9 cellular contexts compared by ENCODE assay signal in the genomic region with DNA sequence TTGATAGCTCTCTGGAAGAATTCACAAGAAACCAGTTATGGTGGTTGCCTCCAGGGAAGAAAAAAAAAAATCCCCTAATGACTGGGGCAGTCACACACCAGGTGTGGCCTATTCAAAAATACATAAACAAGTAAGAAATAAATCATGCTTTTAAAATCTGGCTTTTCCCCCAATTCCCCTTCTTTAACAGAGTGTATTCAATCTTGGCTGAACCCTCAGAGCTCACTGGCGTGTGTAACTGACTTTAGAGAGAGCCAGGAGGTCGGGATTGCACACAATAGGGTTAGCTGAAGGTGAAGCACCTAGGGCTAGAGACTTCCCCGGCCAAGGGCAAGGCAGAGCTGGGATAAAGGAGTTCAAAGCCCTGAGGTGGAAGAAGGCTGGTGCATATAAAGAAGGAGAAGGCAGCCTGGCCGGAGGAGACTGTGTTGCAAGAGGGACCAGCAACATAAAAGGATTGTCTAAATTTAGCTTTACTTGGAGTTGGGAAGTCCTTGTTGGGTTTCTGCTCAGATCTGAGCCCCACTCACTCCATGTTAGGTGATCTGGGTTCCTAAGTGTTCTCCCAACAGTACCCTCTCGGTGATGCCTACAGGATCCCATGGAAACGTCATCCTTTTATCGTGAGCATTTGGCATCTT. TPM values are rescaled to one million over a fixed set of nuclear protein-coding genes. Genes with fewer than 3 reads are reported as not detected.
A peak's percentile ranks its signal among the peaks of the same experiment; 100 is the strongest.
DNase-seq lines count a peak whose midpoint lies in the region; ATAC-seq lines count a peak whose summit lies in the region.
"Had no signal": no experiment of that assay in that cellular context is flagged by ENCODE, and none has a peak within 500 bp of the region (broad histone marks: within the 10 kb centered on the region; RNA-seq: fewer than 3 reads in every experiment).

No MANE protein-coding gene starts in this region.

- peaks cover 36 to 97% (median 81%) of the 10 kb centered on the region in 4 donors for H3K4me1 Mint-ChIP-seq in CD4-positive, CD25-positive, alpha-beta regulatory T cell
- peaks cover 53% of the 10 kb centered on the region for H3K4me1 Mint-ChIP-seq in memory B cell

- no peaks in the 10 kb centered on the region for H3K27me3 ChIP-seq in CD4-positive, CD25-positive, alpha-beta regulatory T cell (ENCODE audit: control insufficient read depth, insufficient read depth, low read length)
- H3K27me3 ChIP-seq: adrenal gland had no signal

- no peak for DNase-seq in CD4-positive, CD25-positive, alpha-beta regulatory T cell
- peak; percentile 58 for DNase-seq in NAMALWA (ENCODE audit: low spot score)
- peak; percentile 54 to 72 for DNase-seq in memory B cell (ENCODE audit: low spot score in 2 of 2)
- no peak for DNase-seq in MV-4-11 (lab: John Stamatoyannopoulos, UW)
- DNase-seq in NCI-H1092 (lab: John Stamatoyannopoulos, UW): no peak
- DNase-seq in NCI-H226: no peak

- no peaks in the 10 kb centered on the region for H3K27me3 Mint-ChIP-seq in CD4-positive, CD25-positive, alpha-beta regulatory T cell
- H3K27me3 Mint-ChIP-seq in memory B cell: no peaks in the 10 kb centered on the region

- H3K9me3 Mint-ChIP-seq in CD4-positive, CD25-positive, alpha-beta regulatory T cell: peaks cover 0 to 3% (median 0%) of the 10 kb centered on the region in 7 donors
- no peaks in the 10 kb centered on the region for H3K9me3 Mint-ChIP-seq in memory B cell

- peak overlapping the region; percentile 65 for H3K27ac ChIP-seq in CD4-positive, CD25-positive, alpha-beta regulatory T cell (ENCODE audit: insufficient read depth, low read length, poor library complexity, severe bottlenecking)
- H3K27ac ChIP-seq: adrenal gland had no signal

- H3K27ac Mint-ChIP-seq in CD4-positive, CD25-positive, alpha-beta regulatory T cell: peak overlapping the region; percentile 80 to 93 (median 89)
- H3K27ac Mint-ChIP-seq in memory B cell: peak overlapping the region; percentile 99

- H3K36me3 Mint-ChIP-seq in CD4-positive, CD25-positive, alpha-beta regulatory T cell: peaks cover 24% of the 10 kb centered on the region
- peaks cover 8% of the 10 kb centered on the region for H3K36me3 Mint-ChIP-seq in memory B cell

- peak; percentile 44 to 50 for ATAC-seq in CD4-positive, CD25-positive, alpha-beta regulatory T cell (ENCODE audit: low read depth in 2 of 2)
- ATAC-seq in GM19438 (IDR thresholded peaks at IDR 0.05; ENCODE audit: low read depth, unreplicated experiment): peak; percentile 47
- peak; percentile 78 for ATAC-seq in memory B cell (ENCODE audit: low read depth)
- no peak for ATAC-seq in HG02973 (IDR thresholded peaks at IDR 0.05; ENCODE audit: unreplicated experiment)

- peak overlapping the region; percentile 72 to 80 (median 78) for H3K4me3 Mint-ChIP-seq in CD4-positive, CD25-positive, alpha-beta regulatory T cell
- H3K4me3 Mint-ChIP-seq in memory B cell: peak overlapping the region; percentile 79

- peaks cover 17% of the 10 kb centered on the region for H3K36me3 ChIP-seq in CD4-positive, CD25-positive, alpha-beta regulatory T cell (ENCODE audit: control insufficient read depth, insufficient read depth, low read length)
- H3K36me3 ChIP-seq: adrenal gland had no signal

- peak overlapping the region; percentile 66 for H3K4me3 ChIP-seq in CD4-positive, CD25-positive, alpha-beta regulatory T cell (ENCODE audit: low read depth, low read length)
- H3K4me3 ChIP-seq: adrenal gland had no signal

- H3K9me3 ChIP-seq in CD4-positive, CD25-positive, alpha-beta regulatory T cell (ENCODE audit: control insufficient read depth in 2 of 2, low read length in 2 of 2): no peaks in the 10 kb centered on the region
- H3K9me3 ChIP-seq: adrenal gland had no signal

- peaks cover 92% of the 10 kb centered on the region for H3K4me1 ChIP-seq in CD4-positive, CD25-positive, alpha-beta regulatory T cell (ENCODE audit: control insufficient read depth, insufficient read depth, low read length, poor library complexity, severe bottlenecking)

RNA-seq across cellular contexts. Expression of a gene that starts 19.7 kb away (rescaled TPM):
- 253 TPM for total RNA-seq in CD4-positive, CD25-positive, alpha-beta regulatory T cell
- polyA plus RNA-seq in CD4-positive, CD25-positive, alpha-beta regulatory T cell: 100 to 1,000 TPM; 147 to 218 (median 188) TPM

RNA-seq across cellular contexts. Expression of a gene that starts 30.4 kb away (rescaled TPM):
- total RNA-seq in CD4-positive, CD25-positive, alpha-beta regulatory T cell: 29.9 TPM
- polyA plus RNA-seq in CD4-positive, CD25-positive, alpha-beta regulatory T cell: 1 to 10 TPM; 2.8 to 4.5 (median 3.1) TPM

Comparison
In these comparisons a context has a peak if more than half of its experiments do, and no peak if none do; other contexts are left out.
1. DNase-seq: peak in NAMALWA (single experiment) and memory B cell (2 of 2); none in CD4-positive, CD25-positive, alpha-beta regulatory T cell (0 of 3), MV-4-11 (single experiment), NCI-H1092 (single experiment) and NCI-H226 (single experiment).